29 cellular contexts compared by ENCODE assay signal in the genomic region with DNA sequence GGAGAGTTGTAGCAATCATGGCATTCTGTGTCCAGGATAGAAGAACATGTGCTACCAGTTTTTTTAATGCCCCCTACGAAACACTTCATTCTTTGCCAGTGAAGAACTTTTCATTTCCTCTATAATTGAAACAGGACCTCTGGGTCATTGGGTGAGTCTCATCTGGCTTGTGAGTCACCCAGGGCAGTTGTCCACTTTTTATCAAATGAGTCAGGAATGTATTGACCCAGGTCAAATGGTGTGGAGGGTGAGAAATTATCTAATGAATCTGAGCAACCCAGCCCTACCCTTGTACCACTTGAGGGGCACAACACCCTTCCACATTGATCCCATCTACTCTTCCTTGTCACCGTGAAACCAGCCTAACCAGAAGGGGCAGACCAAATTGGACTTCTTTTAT.
"Had no signal": no experiment of that assay in that cellular context is flagged by ENCODE, and none has a peak within 500 bp of the region (broad histone marks: within the 10 kb centered on the region; RNA-seq: fewer than 3 reads in every experiment).

No MANE protein-coding gene starts in this region.

- H3K27ac ChIP-seq: ascending aorta, cardiac muscle cell, epithelial cell of prostate, esophagus squamous epithelium, gastroesophageal sphincter, neural progenitor cell, parathyroid adenoma, right lobe of liver, stomach, thyroid gland, upper lobe of left lung, vagina had no signal

- ATAC-seq: activated CD4-positive, alpha-beta T cell treated with anti-CD3 and anti-CD28 coated beads for 36 hours; gastroesophageal sphincter; natural killer cell; stimulated activated naive B cell treated with anti-CD40 and anti-IgM and Interleukin-4, amounts not matched to agents 10 μg/mL and 1 μg/mL and 100 μg/mL, for 72 hours had no signal

- H3K36me3 ChIP-seq: ascending aorta, cardiac muscle cell, colonic mucosa, esophagus squamous epithelium, gastroesophageal sphincter, neural progenitor cell, right lobe of liver, stomach, thyroid gland, upper lobe of left lung, vagina had no signal

- H3K4me2 ChIP-seq: neural progenitor cell, smooth muscle cell had no signal

- H3K9me3 ChIP-seq: ascending aorta, colonic mucosa, esophagus squamous epithelium, gastroesophageal sphincter, right lobe of liver, stomach, thyroid gland, upper lobe of left lung, vagina had no signal

- H3K79me2 ChIP-seq: parathyroid adenoma had no signal

- H3K9ac ChIP-seq: neural progenitor cell, parathyroid adenoma had no signal

- H3K4me3 ChIP-seq: ascending aorta, cardiac muscle cell, colonic mucosa, esophagus squamous epithelium, gastroesophageal sphincter, neural progenitor cell, right lobe of liver, smooth muscle cell, stomach, thyroid gland, upper lobe of left lung, vagina had no signal

- H3K4me1 ChIP-seq: ascending aorta, colonic mucosa, esophagus squamous epithelium, gastroesophageal sphincter, neural progenitor cell, parathyroid adenoma, right lobe of liver, stomach, thyroid gland, upper lobe of left lung, vagina had no signal

- H2AFZ ChIP-seq: neural progenitor cell, parathyroid adenoma had no signal

- H3K27me3 ChIP-seq: ascending aorta, cardiac muscle cell, colonic mucosa, esophagus squamous epithelium, gastroesophageal sphincter, neural progenitor cell, right lobe of liver, stomach, thyroid gland, upper lobe of left lung, vagina had no signal

- DNase-seq: activated CD4-positive, alpha-beta T cell treated with anti-CD3 and anti-CD28 coated beads for 36 hours; activated CD4-positive, alpha-beta T cell treated with anti-CD3 and anti-CD28 coated beads, Interleukin-2, amount 50 U/mL, for 48 hours; activated CD4-positive, CD25-positive, alpha-beta regulatory T cell; activated CD8-positive, alpha-beta memory T cell treated with anti-CD3 and anti-CD28 coated beads, Interleukin-2, amount 50 U/mL, for 4 hours; activated effector memory CD4-positive, alpha-beta T cell treated with anti-CD3 and anti-CD28 coated beads, Interleukin-2, amount 50 U/mL, for 16 hours; activated naive CD4-positive, alpha-beta T cell treated with anti-CD3 and anti-CD28 coated beads for 36 hours; activated naive CD8-positive, alpha-beta T cell treated with anti-CD3 and anti-CD28 coated beads, Interleukin-2, amount 10 ng/mL, durations not matched to agents 7 days and 5 days; activated T-cell treated with anti-CD3 and anti-CD28 coated beads, Interleukin-2, amount 50 U/mL, for 1 hour; cerebellar nuclear complex; colonic mucosa; effector CD8-positive, alpha-beta T cell; esophagus squamous epithelium; hippocampal formation; natural killer cell; occipital lobe; right lobe of liver; stimulated activated CD4-positive, alpha-beta T cell treated with anti-CD3 and anti-CD28 coated beads, Interleukin-1b, Interleukin-23, amount 100 ng/mL, for 48 hours; stimulated activated naive B cell treated with anti-CD40 and anti-IgM and Interleukin-4, amounts not matched to agents 10 μg/mL and 1 μg/mL and 100 μg/mL, for 72 hours; stomach; thyroid gland; upper lobe of left lung had no signal
